27 cellular contexts compared by ENCODE assay signal in genomic region chr13:85445534-85445933, GRCh38.
DNase-seq lines count a peak whose midpoint lies in the region; ATAC-seq, FAIRE-seq and TF ChIP-seq lines count a peak whose summit lies in the region.
"Had no signal": no experiment of that assay in that cellular context is flagged by ENCODE, and none has a peak within 500 bp of the region (broad histone marks: within the 10 kb centered on the region; RNA-seq: fewer than 3 reads in every experiment).

No MANE protein-coding gene starts in this region.

- H3K56ac ChIP-seq in H1 (replicated peaks; ENCODE audit: insufficient read length, low read depth, low read length) (no peak overlapping the region), H9 (ENCODE audit: insufficient read length, low read depth, low read length) (no peak overlapping the region)

- H2BK20ac ChIP-seq in H1 (ENCODE audit: low read length) (no peak overlapping the region), H9 (ENCODE audit: low read depth, low read length, poor library complexity, severe bottlenecking) (no peak overlapping the region)

- H2AFZ ChIP-seq in HepG2 (ENCODE audit: low read length): no peak overlapping the region
- no peak overlapping the region for H2AFZ ChIP-seq in H1 (ENCODE audit: low read length)
- H2AFZ ChIP-seq in H9 (ENCODE audit: low read length): no peak overlapping the region

- intact Hi-C loops in HepG2 (cut with micrococcal nuclease; ENCODE audit: unreplicated experiment) (no loop called here), right lobe of liver (cut with DNase I) (no loop called here), cardiac septum (cut with DNase I) (no loop called here)

- POLR2A ChIA-PET in HepG2 (lab: Yijun Ruan, JAX): no interaction called here
- POLR2A ChIA-PET in H1 (lab: Charles Lee; ENCODE audit: partially characterized antibody): no interaction called here

- TF ChIP-seq POLR2A in HepG2 (IDR thresholded peaks at IDR 0.05; ENCODE audit: insufficient read depth in 1 of 2, low read depth in 2 of 2, low read length in 2 of 2) (no peak), right lobe of liver (IDR thresholded peaks at IDR 0.05) (no peak), H54 (IDR thresholded peaks at IDR 0.05; ENCODE audit: low read depth, low read length) (no peak), H1 (IDR thresholded peaks at IDR 0.05; ENCODE audit: control extremely low read depth in 1 of 2, low read depth in 2 of 2, low read length in 2 of 2) (no peak)

- H3K4me1 ChIP-seq in HepG2 (ENCODE audit: insufficient read depth, low read length): no peaks in the 10 kb centered on the region
- H3K4me1 ChIP-seq in right lobe of liver: no peaks in the 10 kb centered on the region
- H3K4me1 ChIP-seq in H1 (replicated peaks in 1 of 4; ENCODE audit: control insufficient read depth in 3 of 4, insufficient read depth in 4 of 4, low read length in 3 of 4): peaks cover 0 to 4% (median 0%) of the 10 kb centered on the region in 4 experiments; a peak in 1 of 7 replicates
- peaks cover 2% of the 10 kb centered on the region; the same call in 1 of the 2 replicates for H3K4me1 ChIP-seq in H9 (ENCODE audit: insufficient read depth, low read length)
- H3K4me1 ChIP-seq: BE2C, BLaER1 had no signal

- H2AK5ac ChIP-seq in H1 (ENCODE audit: low read depth, low read length): no peak overlapping the region
- H2AK5ac ChIP-seq in H9 (ENCODE audit: insufficient read length, low read length): no peak overlapping the region

- H3K4me1 Mint-ChIP-seq in H9: peaks cover 16 to 30% of the 10 kb centered on the region in 2 experiments
- no peaks in the 10 kb centered on the region for H3K4me1 Mint-ChIP-seq in activated T-cell treated with anti-CD3 and anti-CD28 coated beads, Interleukin-2, amount 50 U/mL, for 72 hours (ENCODE audit: low read depth)
- H3K4me1 Mint-ChIP-seq: CD14-positive monocyte; CD4-positive, alpha-beta memory T cell; CD4-positive, CD25-positive, alpha-beta regulatory T cell; CD8-positive, alpha-beta memory T cell had no signal

- H3K4me2 ChIP-seq in HepG2 (ENCODE audit: low read depth, low read length) (no peak overlapping the region), H1 (ENCODE audit: insufficient read depth in 1 of 2, low read depth in 2 of 2, low read length in 2 of 2) (no peak overlapping the region), H9 (ENCODE audit: insufficient read depth, insufficient read length, low read length) (no peak overlapping the region)
- H3K4me2 ChIP-seq: BLaER1 had no signal

- H3K23ac ChIP-seq in H1 (ENCODE audit: insufficient read length) (no peak overlapping the region), H9 (ENCODE audit: insufficient read length, low read depth, low read length) (no peak overlapping the region)

- no peak overlapping the region for H3K4me3 ChIP-seq in HepG2 (replicated peaks in 1 of 3; ENCODE audit: insufficient read depth in 1 of 3, low read depth in 2 of 3, low read length in 3 of 3)
- H3K4me3 ChIP-seq in right lobe of liver: no peak overlapping the region
- H3K4me3 ChIP-seq in H1 (ENCODE audit: extremely low read depth in 1 of 4, insufficient read depth in 2 of 4, low read depth in 3 of 4, low read length in 4 of 4): no peak overlapping the region
- H3K4me3 ChIP-seq: BLaER1, GM12878 had no signal

- TF ChIP-seq RAD21 in HepG2 (CRISPR knock-in tag; IDR thresholded peaks at IDR 0.05) (no peak), H1 (IDR thresholded peaks at IDR 0.05 in 1 of 2, conservative IDR thresholded peaks at IDR 0.05 in 1 of 2; ENCODE audit: low read depth in 2 of 2, low read length in 2 of 2) (no peak)

- H3K23me2 ChIP-seq in H1 (ENCODE audit: low read depth, low read length) (no peaks in the 10 kb centered on the region), H9 (ENCODE audit: insufficient read length, low read depth, low read length, poor library complexity, severe bottlenecking) (no peaks in the 10 kb centered on the region)

- H2BK12ac ChIP-seq in H1 (ENCODE audit: low read depth, low read length): no peak overlapping the region
- H2BK12ac ChIP-seq in H9 (ENCODE audit: insufficient read length, low read depth, low read length): no peak overlapping the region

- H3K9ac ChIP-seq in HepG2 (ENCODE audit: insufficient read depth, low read depth, low read length): no peak overlapping the region
- no peak overlapping the region for H3K9ac ChIP-seq in H1 (replicated peaks in 1 of 4; ENCODE audit: extremely low read depth in 1 of 4, low read depth in 3 of 4, low read length in 3 of 4)
- H3K9ac ChIP-seq in H9 (ENCODE audit: extremely low read depth, insufficient read length, low read length): no peak overlapping the region
- H3K9ac ChIP-seq: BLaER1 had no signal

- CTCF ChIA-PET in HepG2 (lab: Yijun Ruan, JAX; ENCODE audit: low intra/inter-chr PET ratio, low total read pairs) (no interaction called here), H1 (lab: Charles Lee; ENCODE audit: partially characterized antibody) (no interaction called here)

- H2BK5ac ChIP-seq in H1 (ENCODE audit: low read depth, low read length) (no peak overlapping the region), H9 (ENCODE audit: insufficient read length, low read length) (no peak overlapping the region)

- H3K36me3 Mint-ChIP-seq in H9 (ENCODE audit: insufficient read depth in 1 of 3, low read depth in 3 of 3): no peaks in the 10 kb centered on the region
- H3K36me3 Mint-ChIP-seq in activated T-cell treated with anti-CD3 and anti-CD28 coated beads, Interleukin-2, amount 50 U/mL, for 72 hours (ENCODE audit: insufficient read depth in 2 of 2): no peaks in the 10 kb centered on the region
- H3K36me3 Mint-ChIP-seq: CD14-positive monocyte; CD4-positive, alpha-beta memory T cell; CD4-positive, CD25-positive, alpha-beta regulatory T cell; CD8-positive, alpha-beta memory T cell had no signal

- H3K27me3 Mint-ChIP-seq in H9 (ENCODE audit: low read depth): no peaks in the 10 kb centered on the region
- H3K27me3 Mint-ChIP-seq in activated T-cell treated with anti-CD3 and anti-CD28 coated beads, Interleukin-2, amount 50 U/mL, for 72 hours (ENCODE audit: low read depth): no peaks in the 10 kb centered on the region
- H3K27me3 Mint-ChIP-seq: CD4-positive, alpha-beta memory T cell; CD4-positive, CD25-positive, alpha-beta regulatory T cell; CD8-positive, alpha-beta memory T cell had no signal

- no peak overlapping the region for H2BK15ac ChIP-seq in H1 (ENCODE audit: low read length)
- H2BK15ac ChIP-seq in H9 (ENCODE audit: low read depth, low read length): no peak overlapping the region

- no peaks in the 10 kb centered on the region for H3K9me3 ChIP-seq in HepG2 (ENCODE audit: low read length)
- H3K9me3 ChIP-seq in right lobe of liver: no peaks in the 10 kb centered on the region
- no peaks in the 10 kb centered on the region for H3K9me3 ChIP-seq in H1 (ENCODE audit: insufficient read depth in 2 of 2, low read depth in 1 of 2, low read length in 1 of 2)
- no peaks in the 10 kb centered on the region for H3K9me3 ChIP-seq in H9 (ENCODE audit: control insufficient read depth, low read depth, low read length)
- H3K9me3 ChIP-seq: BE2C, BLaER1 had no signal

- DNase-seq in HepG2 (ENCODE audit: low spot score) (no peak), right lobe of liver (no peak), H54 (ENCODE audit: insufficient read length, low spot score) (no peak), H1 (ENCODE audit: low read depth in 1 of 2, low spot score in 2 of 2) (no peak), H9 (no peak), cardiac septum (ENCODE audit: low spot score) (no peak)
- DNase-seq in activated T-cell treated with anti-CD3 and anti-CD28 coated beads, Interleukin-2, amount 50 U/mL, for 72 hours: no peak
- DNase-seq: ACHN; BE2C; C1 segment of cervical spinal cord; CD4-positive, alpha-beta memory T cell; CD4-positive, CD25-positive, alpha-beta regulatory T cell; CD8-positive, alpha-beta memory T cell; COR-L47; DMS 273 treated with DMSO at 0.1 percent for 48 hours; DMS153; DMS53; DMS79; DND-41; EL; GDM1 had no signal

- no peak for ATAC-seq in HepG2
- no peak for ATAC-seq in right lobe of liver
- ATAC-seq in activated T-cell treated with anti-CD3 and anti-CD28 coated beads, Interleukin-2, amount 50 U/mL, for 72 hours (replicated peaks in 1 of 2): no peak
- ATAC-seq: GM12878 had no signal

- BruUV-seq in HepG2 (replicated peaks; lab: Mats Ljungman, UMichigan): no TSS peak

- no peaks in the 10 kb centered on the region for H4K20me1 ChIP-seq in HepG2 (ENCODE audit: insufficient read depth, low read length)
- no peaks in the 10 kb centered on the region for H4K20me1 ChIP-seq in H1 (replicated peaks in 1 of 2; ENCODE audit: control insufficient read depth in 1 of 2, insufficient read depth in 2 of 2, low read length in 2 of 2)
- H4K20me1 ChIP-seq in H9 (ENCODE audit: control insufficient read depth, insufficient read depth, insufficient read length): no peaks in the 10 kb centered on the region
- H4K20me1 ChIP-seq: BLaER1 had no signal

- in situ Hi-C loops in HepG2 (cut with HindIII; ENCODE audit: extremely low pct_ligation_motif_present, low pct_unique_long_range_greater_than_20kb): no loop called here

- H2BK120ac ChIP-seq in H1 (replicated peaks; ENCODE audit: low read depth, low read length): no peak overlapping the region
- H2BK120ac ChIP-seq in H9 (ENCODE audit: low read depth, low read length, poor library complexity, severe bottlenecking): no peak overlapping the region

- H3K4ac ChIP-seq in H1 (replicated peaks; ENCODE audit: insufficient read length, low read depth, low read length) (no peak overlapping the region), H9 (ENCODE audit: low read depth, low read length) (no peak overlapping the region)

- H3K4me3 Mint-ChIP-seq in H9: no peak overlapping the region
- H3K4me3 Mint-ChIP-seq in activated T-cell treated with anti-CD3 and anti-CD28 coated beads, Interleukin-2, amount 50 U/mL, for 72 hours: no peak overlapping the region
- H3K4me3 Mint-ChIP-seq: CD14-positive monocyte; CD4-positive, alpha-beta memory T cell; CD4-positive, CD25-positive, alpha-beta regulatory T cell; CD8-positive, alpha-beta memory T cell had no signal

- H3K27ac ChIP-seq in HepG2 (ENCODE audit: extremely low read length, insufficient read depth, low read length) (no peak overlapping the region), right lobe of liver (no peak overlapping the region), H1 (ENCODE audit: low read depth, low read length) (no peak overlapping the region), H9 (ENCODE audit: insufficient read length, low read depth, low read length) (no peak overlapping the region)
- H3K27ac ChIP-seq: 22Rv1, BLaER1 had no signal

- FAIRE-seq in HepG2 (lab: Jason Lieb, UNC) (no peak), H54 (lab: Jason Lieb, UNC) (peak; percentile 48), H1 (lab: Jason Lieb, UNC) (no peak)
- FAIRE-seq: GM12878, GM12892, GM18507 had no signal

- no peaks in the 10 kb centered on the region for H3K79me1 ChIP-seq in H1 (ENCODE audit: low read depth, low read length)
- H3K79me1 ChIP-seq in H9 (ENCODE audit: insufficient read depth, low read depth, low read length, poor library complexity, severe bottlenecking): no peaks in the 10 kb centered on the region

- TF ChIP-seq CTCF in HepG2 (CRISPR knock-in tag; IDR thresholded peaks at IDR 0.05) (no peak), right lobe of liver (IDR thresholded peaks at IDR 0.05) (no peak), H1 (IDR thresholded peaks at IDR 0.05; ENCODE audit: control extremely low read depth in 1 of 3, insufficient read depth in 1 of 3, low read depth in 1 of 3, low read length in 3 of 3) (no peak), H9 (conservative IDR thresholded peaks at IDR 0.05) (no peak)

- no peak for TF ChIP-seq EP300 in HepG2 (IDR thresholded peaks at IDR 0.05; ENCODE audit: low read depth in 2 of 2, low read length in 2 of 2)
- no peak for TF ChIP-seq EP300 in HepG2 (CRISPR knock-in tag; IDR thresholded peaks at IDR 0.05; ENCODE audit: borderline replicate concordance)
- no peak for TF ChIP-seq EP300 in H1 (IDR thresholded peaks at IDR 0.05; ENCODE audit: borderline replicate concordance in 1 of 2, low read depth in 2 of 2, low read length in 2 of 2)

- H3K14ac ChIP-seq in H1 (ENCODE audit: insufficient read length) (no peak overlapping the region), H9 (ENCODE audit: insufficient read depth, low read length) (no peak overlapping the region)

- H3K18ac ChIP-seq in H1 (ENCODE audit: extremely low read depth, low read length) (no peak overlapping the region), H9 (ENCODE audit: insufficient read length, low read depth, low read length) (no peak overlapping the region)

- H3K27me3 ChIP-seq in HepG2 (ENCODE audit: control insufficient read depth in 1 of 2, insufficient read depth in 2 of 2, low read length in 2 of 2) (no peaks in the 10 kb centered on the region), right lobe of liver (peaks cover 0 to 3% of the 10 kb centered on the region in 2 donors), H1 (replicated peaks in 1 of 4; ENCODE audit: control insufficient read depth in 3 of 4, extremely low read depth in 1 of 4, insufficient read depth in 3 of 4, low read length in 3 of 4) (no peaks in the 10 kb centered on the region), H9 (ENCODE audit: insufficient read depth, low read length) (no peaks in the 10 kb centered on the region)
- H3K27me3 ChIP-seq: BE2C, BLaER1 had no signal

- H3K79me2 ChIP-seq in HepG2 (ENCODE audit: insufficient read depth, low read length) (no peaks in the 10 kb centered on the region), H1 (ENCODE audit: control insufficient read depth in 1 of 2, insufficient read depth in 2 of 2, low read length in 2 of 2) (no peaks in the 10 kb centered on the region), H9 (ENCODE audit: insufficient read depth, low read length) (no peaks in the 10 kb centered on the region)

- H3K36me3 ChIP-seq in HepG2 (replicated peaks in 1 of 2; ENCODE audit: control insufficient read depth in 1 of 2, insufficient read depth in 2 of 2, low read length in 2 of 2): no peaks in the 10 kb centered on the region
- H3K36me3 ChIP-seq in right lobe of liver: no peaks in the 10 kb centered on the region
- H3K36me3 ChIP-seq in H1 (ENCODE audit: control insufficient read depth in 2 of 4, insufficient read depth in 4 of 4, low read length in 3 of 4): no peaks in the 10 kb centered on the region
- H3K36me3 ChIP-seq: BE2C, BLaER1 had no signal

- no peak overlapping the region for H3K27ac Mint-ChIP-seq in H9
- no peak overlapping the region for H3K27ac Mint-ChIP-seq in activated T-cell treated with anti-CD3 and anti-CD28 coated beads, Interleukin-2, amount 50 U/mL, for 72 hours
- H3K27ac Mint-ChIP-seq: CD14-positive monocyte; CD4-positive, alpha-beta memory T cell; CD4-positive, CD25-positive, alpha-beta regulatory T cell; CD8-positive, alpha-beta memory T cell had no signal

- no peaks in the 10 kb centered on the region for H3K9me3 Mint-ChIP-seq in H9
- peaks cover 0 to 1% of the 10 kb centered on the region in 2 donors for H3K9me3 Mint-ChIP-seq in activated T-cell treated with anti-CD3 and anti-CD28 coated beads, Interleukin-2, amount 50 U/mL, for 72 hours

- H4K5ac ChIP-seq in H1 (ENCODE audit: insufficient read length, low read depth, low read length): no peak overlapping the region
- H4K5ac ChIP-seq in H9 (ENCODE audit: insufficient read length, low read depth, low read length): no peak overlapping the region

- H3T11ph ChIP-seq in H9 (ENCODE audit: low read length): no peak overlapping the region

- H4K8ac ChIP-seq in H1 (ENCODE audit: extremely low read depth, insufficient read depth, low read length): no peak overlapping the region
- no peak overlapping the region for H4K8ac ChIP-seq in H9 (replicated peaks; ENCODE audit: insufficient read length, low read depth, low read length)

- H4K91ac ChIP-seq in H1 (replicated peaks; ENCODE audit: insufficient read length, low read length) (no peak overlapping the region), H9 (ENCODE audit: insufficient read length, low read depth, low read length) (no peak overlapping the region)
